1 cellular context compared by ENCODE assay signal in genomic region chr6:42929088-42929927, GRCh38.
A peak's percentile ranks its signal among the peaks of the same experiment; 100 is the strongest.
TF ChIP-seq lines count a peak whose summit lies in the region.

CNPY3 (plus strand) TSS chr6:42929480; CDS start chr6:42929571, 91 bp downstream.

TF ChIP-seq in SK-N-SH, 30 proteins besides CTCF, POLR2A, EP300 and RAD21 (continued from another document):
- TF ChIP-seq ZBTB33 (IDR thresholded peaks at IDR 0.05; ENCODE audit: borderline replicate concordance, low read depth): no peak
- TF ChIP-seq RFX5 (IDR thresholded peaks at IDR 0.05; ENCODE audit: low read length): peak; percentile 86
- TF ChIP-seq GATA2 (CRISPR knock-in tag; IDR thresholded peaks at IDR 0.05): no peak; the same call in 1 of the 2 replicates
- TF ChIP-seq PBX3 (IDR thresholded peaks at IDR 0.05): peak; percentile 15; the same call in 1 of the 2 replicates
- no peak for TF ChIP-seq RCOR1 (IDR thresholded peaks at IDR 0.05; ENCODE audit: low read length)
- no peak for TF ChIP-seq JUND (IDR thresholded peaks at IDR 0.05)
- TF ChIP-seq TCF12 (IDR thresholded peaks at IDR 0.05): 0 out of 2 replicates have a peak, but pooled peaks have one; percentile 31
- no peak for TF ChIP-seq TEAD4 (IDR thresholded peaks at IDR 0.05; ENCODE audit: borderline replicate concordance, insufficient read depth)
- TF ChIP-seq MEF2A (IDR thresholded peaks at IDR 0.05; ENCODE audit: borderline replicate concordance, low read depth): no peak
- 0 out of 2 replicates have a peak, but pooled peaks have one; percentile 3 for TF ChIP-seq NFIC (IDR thresholded peaks at IDR 0.05; ENCODE audit: borderline replicate concordance)
- TF ChIP-seq TAF1 (IDR thresholded peaks at IDR 0.05; ENCODE audit: borderline replicate concordance, low read depth, low read length): no peak; the same call in none of the 2 replicates
- peak; percentile 90 for TF ChIP-seq CHD2 (IDR thresholded peaks at IDR 0.05; ENCODE audit: low read length, partially characterized antibody)
- TF ChIP-seq MXI1 (IDR thresholded peaks at IDR 0.05; ENCODE audit: low read depth, low read length): peak; percentile 98
